36 cellular contexts compared by ENCODE assay signal in genomic region chr17:75932852-75933251, GRCh38.
"Had no signal": no experiment of that assay in that cellular context is flagged by ENCODE, and none has a peak within 500 bp of the region (broad histone marks: within the 10 kb centered on the region; RNA-seq: fewer than 3 reads in every experiment).

No MANE protein-coding gene starts in this region.

- ATAC-seq: activated CD8-positive, alpha-beta T cell treated with anti-CD3 and anti-CD28 coated beads for 36 hours; activated naive CD8-positive, alpha-beta T cell treated with anti-CD3 and anti-CD28 coated beads, Interleukin-2, amount 50 U/mL, for 24 hours; activated T-cell treated with anti-CD3 and anti-CD28 coated beads, Interleukin-2, amount 50 U/mL, for 4 hours; activated T-cell treated with anti-CD3 and anti-CD28 coated beads, Interleukin-2, amount 50 U/mL, for 72 hours; activated T-helper 17 cell treated with anti-CD3 and anti-CD28 coated beads, Interleukin-2, amount 50 U/mL, for 72 hours had no signal

- H3K4me3 Mint-ChIP-seq: activated B cell treated with CpG ODN at 0.5 μM for 24 hours; activated CD4-positive, alpha-beta memory T cell treated with anti-CD3 and anti-CD28 coated beads for 36 hours; activated CD4-positive, alpha-beta T cell treated with anti-CD3 and anti-CD28 coated beads, Interleukin-2, amount 10 ng/mL, durations not matched to agents 24 days and 14 days; activated CD8-positive, alpha-beta T cell treated with anti-CD3 and anti-CD28 coated beads for 36 hours; activated naive CD4-positive, alpha-beta T cell treated with anti-CD3 and anti-CD28 coated beads, Interleukin-2, amount 10 ng/mL, durations not matched to agents 7 days and 5 days; activated naive CD4-positive, alpha-beta T cell treated with anti-CD3 and anti-CD28 coated beads, Interleukin-2, amount 50 U/mL, for 24 hours; activated naive CD8-positive, alpha-beta T cell; activated naive CD8-positive, alpha-beta T cell treated with anti-CD3 and anti-CD28 coated beads, Interleukin-2, amount 10 ng/mL, durations not matched to agents 7 days and 5 days; activated naive CD8-positive, alpha-beta T cell treated with anti-CD3 and anti-CD28 coated beads, Interleukin-2, amount 50 U/mL, for 24 hours; activated T-cell treated with anti-CD3 and anti-CD28 coated beads, Interleukin-2, amount 50 U/mL, for 4 hours; activated T-cell treated with anti-CD3 and anti-CD28 coated beads, Interleukin-2, amount 50 U/mL, for 72 hours; activated T-helper 1 cell treated with anti-CD3 and anti-CD28 coated beads, Interleukin-12 subunit alpha, Interleukin-12 subunit beta, Interleukin-2, Interleukin-4 antibody, amounts not matched to agents 30 ng/mL and 10 ng/mL and 1 ng/mL, durations not matched to agents 14 hours and 24 hours and 36 hours; activated T-helper 17 cell treated with anti-CD3 and anti-CD28 coated beads, Interleukin-2, amount 50 U/mL, for 72 hours; brain; T-helper 1 cell treated with Interleukin-12 subunit alpha and Interleukin-12 subunit beta and Interleukin-4 antibody, amounts not matched to agents 30 μg/mL and 1 μg/mL, for 36 hours; T-helper 2 cell treated with Interferon-gamma antibody and Interleukin-4, amounts not matched to agents 5 μg/mL and 100 μg/mL, for 36 hours had no signal

- H3K27ac Mint-ChIP-seq: activated B cell treated with CpG ODN at 0.5 μM for 24 hours; activated CD4-positive, alpha-beta memory T cell treated with anti-CD3 and anti-CD28 coated beads for 36 hours; activated CD4-positive, alpha-beta T cell treated with anti-CD3 and anti-CD28 coated beads, Interleukin-2, amount 10 ng/mL, durations not matched to agents 24 days and 14 days; activated CD8-positive, alpha-beta T cell treated with anti-CD3 and anti-CD28 coated beads for 36 hours; activated naive CD4-positive, alpha-beta T cell treated with anti-CD3 and anti-CD28 coated beads, Interleukin-2, amount 10 ng/mL, durations not matched to agents 7 days and 5 days; activated naive CD4-positive, alpha-beta T cell treated with anti-CD3 and anti-CD28 coated beads, Interleukin-2, amount 50 U/mL, for 24 hours; activated naive CD8-positive, alpha-beta T cell; activated naive CD8-positive, alpha-beta T cell treated with anti-CD3 and anti-CD28 coated beads, Interleukin-2, amount 10 ng/mL, durations not matched to agents 7 days and 5 days; activated naive CD8-positive, alpha-beta T cell treated with anti-CD3 and anti-CD28 coated beads, Interleukin-2, amount 50 U/mL, for 24 hours; activated T-cell treated with anti-CD3 and anti-CD28 coated beads, Interleukin-2, amount 50 U/mL, for 72 hours; activated T-helper 1 cell treated with anti-CD3 and anti-CD28 coated beads, Interleukin-12 subunit alpha, Interleukin-12 subunit beta, Interleukin-2, Interleukin-4 antibody, amounts not matched to agents 30 ng/mL and 10 ng/mL and 1 ng/mL, durations not matched to agents 14 hours and 24 hours and 36 hours; activated T-helper 17 cell treated with anti-CD3 and anti-CD28 coated beads, Interleukin-2, amount 50 U/mL, for 72 hours; T-helper 1 cell treated with Interleukin-12 subunit alpha and Interleukin-12 subunit beta and Interleukin-4 antibody, amounts not matched to agents 30 μg/mL and 1 μg/mL, for 36 hours; T-helper 2 cell treated with Interferon-gamma antibody and Interleukin-4, amounts not matched to agents 5 μg/mL and 100 μg/mL, for 36 hours had no signal

- H3K27ac ChIP-seq: ascending aorta, cardiac muscle cell, VCaP had no signal

- H3K4me3 ChIP-seq: ascending aorta, cardiac muscle cell had no signal

- H3K27me3 ChIP-seq: ascending aorta, cardiac muscle cell had no signal

- H3K27me3 Mint-ChIP-seq: activated B cell treated with CpG ODN at 0.5 μM for 24 hours; activated CD4-positive, alpha-beta memory T cell treated with anti-CD3 and anti-CD28 coated beads for 36 hours; activated CD4-positive, alpha-beta T cell treated with anti-CD3 and anti-CD28 coated beads, Interleukin-2, amount 10 ng/mL, durations not matched to agents 24 days and 14 days; activated CD8-positive, alpha-beta T cell treated with anti-CD3 and anti-CD28 coated beads for 36 hours; activated naive CD4-positive, alpha-beta T cell treated with anti-CD3 and anti-CD28 coated beads, Interleukin-2, amount 10 ng/mL, durations not matched to agents 7 days and 5 days; activated naive CD4-positive, alpha-beta T cell treated with anti-CD3 and anti-CD28 coated beads, Interleukin-2, amount 50 U/mL, for 24 hours; activated naive CD8-positive, alpha-beta T cell; activated naive CD8-positive, alpha-beta T cell treated with anti-CD3 and anti-CD28 coated beads, Interleukin-2, amount 10 ng/mL, durations not matched to agents 7 days and 5 days; activated naive CD8-positive, alpha-beta T cell treated with anti-CD3 and anti-CD28 coated beads, Interleukin-2, amount 50 U/mL, for 24 hours; activated T-helper 17 cell treated with anti-CD3 and anti-CD28 coated beads, Interleukin-2, amount 50 U/mL, for 72 hours; brain had no signal

- H3K36me3 ChIP-seq: ascending aorta, cardiac muscle cell had no signal

- H3K4me1 Mint-ChIP-seq: activated B cell treated with CpG ODN at 0.5 μM for 24 hours; activated CD4-positive, alpha-beta T cell treated with anti-CD3 and anti-CD28 coated beads, Interleukin-2, amount 10 ng/mL, durations not matched to agents 24 days and 14 days; activated naive CD4-positive, alpha-beta T cell treated with anti-CD3 and anti-CD28 coated beads, Interleukin-2, amount 10 ng/mL, durations not matched to agents 7 days and 5 days; activated naive CD4-positive, alpha-beta T cell treated with anti-CD3 and anti-CD28 coated beads, Interleukin-2, amount 50 U/mL, for 24 hours; activated naive CD8-positive, alpha-beta T cell treated with anti-CD3 and anti-CD28 coated beads, Interleukin-2, amount 10 ng/mL, durations not matched to agents 7 days and 5 days; activated naive CD8-positive, alpha-beta T cell treated with anti-CD3 and anti-CD28 coated beads, Interleukin-2, amount 50 U/mL, for 24 hours; activated T-helper 17 cell treated with anti-CD3 and anti-CD28 coated beads, Interleukin-2, amount 50 U/mL, for 72 hours; brain had no signal

- H3K4me1 ChIP-seq: ascending aorta had no signal

- H3K9me3 Mint-ChIP-seq: activated B cell treated with CpG ODN at 0.5 μM for 24 hours; activated CD4-positive, alpha-beta memory T cell treated with anti-CD3 and anti-CD28 coated beads for 36 hours; activated CD4-positive, alpha-beta T cell treated with anti-CD3 and anti-CD28 coated beads, Interleukin-2, amount 10 ng/mL, durations not matched to agents 24 days and 14 days; activated CD8-positive, alpha-beta T cell treated with anti-CD3 and anti-CD28 coated beads for 36 hours; activated naive CD4-positive, alpha-beta T cell treated with anti-CD3 and anti-CD28 coated beads, Interleukin-2, amount 10 ng/mL, durations not matched to agents 7 days and 5 days; activated naive CD4-positive, alpha-beta T cell treated with anti-CD3 and anti-CD28 coated beads, Interleukin-2, amount 50 U/mL, for 24 hours; activated naive CD8-positive, alpha-beta T cell treated with anti-CD3 and anti-CD28 coated beads, Interleukin-2, amount 10 ng/mL, durations not matched to agents 7 days and 5 days; activated naive CD8-positive, alpha-beta T cell treated with anti-CD3 and anti-CD28 coated beads, Interleukin-2, amount 50 U/mL, for 24 hours; activated T-cell treated with anti-CD3 and anti-CD28 coated beads, Interleukin-2, amount 50 U/mL, for 4 hours; activated T-cell treated with anti-CD3 and anti-CD28 coated beads, Interleukin-2, amount 50 U/mL, for 72 hours; activated T-helper 1 cell treated with anti-CD3 and anti-CD28 coated beads, Interleukin-12 subunit alpha, Interleukin-12 subunit beta, Interleukin-2, Interleukin-4 antibody, amounts not matched to agents 30 ng/mL and 10 ng/mL and 1 ng/mL, durations not matched to agents 14 hours and 24 hours and 36 hours; activated T-helper 17 cell treated with anti-CD3 and anti-CD28 coated beads, Interleukin-2, amount 50 U/mL, for 72 hours; brain; T-helper 1 cell treated with Interleukin-12 subunit alpha and Interleukin-12 subunit beta and Interleukin-4 antibody, amounts not matched to agents 30 μg/mL and 1 μg/mL, for 36 hours; T-helper 2 cell treated with Interferon-gamma antibody and Interleukin-4, amounts not matched to agents 5 μg/mL and 100 μg/mL, for 36 hours had no signal

- H3K9me3 ChIP-seq: ascending aorta had no signal

- H3K36me3 Mint-ChIP-seq: activated CD4-positive, alpha-beta memory T cell treated with anti-CD3 and anti-CD28 coated beads for 36 hours; activated naive CD4-positive, alpha-beta T cell treated with anti-CD3 and anti-CD28 coated beads, Interleukin-2, amount 10 ng/mL, durations not matched to agents 7 days and 5 days; activated naive CD4-positive, alpha-beta T cell treated with anti-CD3 and anti-CD28 coated beads, Interleukin-2, amount 50 U/mL, for 24 hours had no signal

- DNase-seq: activated B cell treated with CpG ODN at 0.5 μM for 24 hours; activated CD4-positive, alpha-beta memory T cell treated with anti-CD3 and anti-CD28 coated beads for 36 hours; activated CD4-positive, alpha-beta T cell treated with anti-CD3 and anti-CD28 coated beads for 4 hours; activated CD4-positive, alpha-beta T cell treated with anti-CD3 and anti-CD28 coated beads, Interleukin-2, amount 10 ng/mL, durations not matched to agents 24 days and 14 days; activated CD4-positive, alpha-beta T cell treated with anti-CD3 and anti-CD28 coated beads, Interleukin-2, amount 50 U/mL, for 1 hour; activated CD4-positive, alpha-beta T cell treated with anti-CD3 and anti-CD28 coated beads, Interleukin-2, amount 50 U/mL, for 4 hours; activated CD4-positive, CD25-positive, alpha-beta regulatory T cell treated with anti-CD3 and anti-CD28 coated beads, Interleukin-2, amount 50 U/mL, for 72 hours; activated CD8-positive, alpha-beta memory T cell treated with anti-CD3 and anti-CD28 coated beads, Interleukin-2, amount 50 U/mL, for 4 hours; activated CD8-positive, alpha-beta T cell treated with anti-CD3 and anti-CD28 coated beads for 36 hours; activated effector memory CD4-positive, alpha-beta T cell treated with Interleukin-2 at 50 U/mL for 16 hours; activated gamma-delta T cell; activated naive CD4-positive, alpha-beta T cell treated with anti-CD3 and anti-CD28 coated beads, Interleukin-2, amount 10 ng/mL, durations not matched to agents 7 days and 5 days; activated naive CD4-positive, alpha-beta T cell treated with Interleukin-2 at 50 U/mL for 16 hours; activated naive CD8-positive, alpha-beta T cell treated with anti-CD3 and anti-CD28 coated beads, Interleukin-2, amount 10 ng/mL, durations not matched to agents 7 days and 5 days; activated naive CD8-positive, alpha-beta T cell treated with anti-CD3 and anti-CD28 coated beads, Interleukin-2, amount 50 U/mL, for 24 hours; activated T-cell treated with anti-CD3 and anti-CD28 coated beads for 4 hours; activated T-cell treated with anti-CD3 and anti-CD28 coated beads, Interleukin-2, amount 50 U/mL, for 1 hour; activated T-cell treated with anti-CD3 and anti-CD28 coated beads, Interleukin-2, amount 50 U/mL, for 4 hours; activated T-cell treated with anti-CD3 and anti-CD28 coated beads, Interleukin-2, amount 50 U/mL, for 72 hours; amygdala; anterior cingulate cortex; caudate nucleus; SW 1271; T-helper 1 cell; T-helper 2 cell; T-helper 9 cell had no signal
